Comparison of ENCODE assay signal across 8 cellular contexts in the genomic region with DNA sequence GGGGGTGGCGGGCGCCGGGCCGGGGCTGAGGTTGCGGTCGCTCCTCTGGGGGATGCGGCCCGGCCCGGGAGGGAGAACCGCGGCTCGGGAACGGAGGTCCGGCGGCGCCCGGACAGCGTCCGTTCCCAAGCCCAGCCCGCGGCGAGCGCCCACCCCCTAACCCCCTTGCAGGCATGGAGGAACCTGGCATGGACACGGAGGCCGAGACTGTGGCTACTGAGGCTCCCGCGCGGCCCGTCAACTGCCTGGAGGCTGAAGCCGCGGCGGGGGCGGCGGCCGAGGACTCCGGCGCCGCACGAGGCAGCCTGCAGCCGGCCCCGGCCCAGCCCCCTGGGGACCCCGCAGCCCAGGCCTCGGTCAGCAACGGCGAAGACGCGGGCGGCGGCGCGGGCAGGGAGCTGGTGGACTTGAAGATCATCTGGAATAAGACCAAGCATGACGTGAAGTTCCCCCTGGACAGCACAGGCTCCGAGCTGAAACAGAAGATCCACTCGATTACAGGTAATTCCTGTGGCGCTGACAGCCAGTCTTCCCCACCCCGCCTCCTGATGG. TPM values are rescaled to one million over a fixed set of nuclear protein-coding genes. Genes with fewer than 3 reads are reported as not detected.
A peak's percentile ranks its signal among the peaks of the same experiment; 100 is the strongest.
DNase-seq lines count a peak whose midpoint lies in the region; ATAC-seq and TF ChIP-seq lines count a peak whose summit lies in the region.

No MANE protein-coding gene starts in this region.

- no peaks in the 10 kb centered on the region for H3K27me3 ChIP-seq in CD8-positive, alpha-beta memory T cell (ENCODE audit: insufficient read depth, low read length, poor library complexity, severe bottlenecking)
- H3K27me3 ChIP-seq in HCT116 (ENCODE audit: insufficient read depth, low read length) = no peaks in the 10 kb centered on the region
- no peaks in the 10 kb centered on the region for H3K27me3 ChIP-seq in right lobe of liver

- H3K4me3 Mint-ChIP-seq in CD8-positive, alpha-beta memory T cell = peak overlapping the region; percentile 91 to 99 (median 94)
- peak overlapping the region; percentile 93 to 97 for H3K4me3 Mint-ChIP-seq in stimulated activated naive B cell treated with anti-CD40 and anti-IgM and Interleukin-4, amounts not matched to agents 10 μg/mL and 1 μg/mL and 100 μg/mL, for 72 hours

- TF ChIP-seq RAD21 in HCT116 (IDR thresholded peaks at IDR 0.05; ENCODE audit: low read depth) = no peak

- no peak for TF ChIP-seq POLR2A in HCT116 (IDR thresholded peaks at IDR 0.05; ENCODE audit: borderline replicate concordance, extremely low read depth, insufficient read depth, insufficient read length)
- TF ChIP-seq POLR2A in right lobe of liver (IDR thresholded peaks at IDR 0.05) = no peak

- ATAC-seq in HCT116 (peak; percentile 24), right lobe of liver (peak in 1 of 4 donors; percentile 3), GM21825 (IDR thresholded peaks at IDR 0.05; ENCODE audit: unreplicated experiment) (no peak)
- peak; percentile 16 to 17 for ATAC-seq in stimulated activated naive B cell treated with anti-CD40 and anti-IgM and Interleukin-4, amounts not matched to agents 10 μg/mL and 1 μg/mL and 100 μg/mL, for 72 hours (replicated peaks)

- H3K9ac ChIP-seq in HCT116 (ENCODE audit: low read length) = peak overlapping the region; percentile 95

- peak overlapping the region; percentile 97 for H3K4me3 ChIP-seq in CD8-positive, alpha-beta memory T cell (ENCODE audit: low read length)
- H3K4me3 ChIP-seq in HCT116 (replicated peaks in 1 of 2; ENCODE audit: low read depth in 1 of 2, low read length in 2 of 2) (peak overlapping the region; percentile 69 to 73), right lobe of liver (peak overlapping the region; percentile 53 to 99 (median 66))

- no CpG with 5 or more reads among the region's 56 CpGs for WGBS in right lobe of liver (ENCODE audit: insufficient coverage, low coverage, low lambda C conversion rate, missing lambda C conversion rate)

- BruUV-seq in HCT116 (replicated peaks; lab: Mats Ljungman, UMichigan) = no TSS peak

- H3K27ac Mint-ChIP-seq in CD8-positive, alpha-beta memory T cell = peak overlapping the region; percentile 37 to 99 (median 94)
- peak overlapping the region; percentile 98 for H3K27ac Mint-ChIP-seq in stimulated activated naive B cell treated with anti-CD40 and anti-IgM and Interleukin-4, amounts not matched to agents 10 μg/mL and 1 μg/mL and 100 μg/mL, for 72 hours

- H3K79me2 ChIP-seq in HCT116 (ENCODE audit: insufficient read depth, low read length) = peaks cover 89% of the 10 kb centered on the region

- H3K9me2 ChIP-seq in HCT116 (ENCODE audit: insufficient read depth) = no peaks in the 10 kb centered on the region

- H3K4me2 ChIP-seq in HCT116 (ENCODE audit: low read length) = peak overlapping the region; percentile 81

- H3K36me3 ChIP-seq in CD8-positive, alpha-beta memory T cell (ENCODE audit: insufficient read depth, low read length) = peaks cover 20% of the 10 kb centered on the region
- H3K36me3 ChIP-seq in HCT116 (ENCODE audit: control insufficient read depth in 1 of 2, insufficient read depth in 2 of 2, low read length in 2 of 2) (peaks cover 30 to 36% of the 10 kb centered on the region in 2 experiments), right lobe of liver (peaks cover 1 to 35% (median 8%) of the 10 kb centered on the region in 4 donors)

- no peaks in the 10 kb centered on the region for H4K20me1 ChIP-seq in HCT116 (ENCODE audit: insufficient read depth)

- CTCF ChIA-PET in CD8-positive, alpha-beta memory T cell (lab: Charles Lee) = interaction anchor here (0.9 to 1.5 kb wide), 5 partner anchors 17 to 84 kb away, joined by 3 to 5 read pairs (median 3); a partner anchor contains a TSS
- CTCF ChIA-PET in HCT116 (lab: Charles Lee) = interaction anchor here (0.6 to 2.5 kb wide), 10 partner anchors 12 to 479 kb away, joined by 3 to 30 read pairs (median 4); a partner anchor contains a TSS

- peaks cover 30 to 54% (median 37%) of the 10 kb centered on the region in 3 donors for H3K4me1 Mint-ChIP-seq in CD8-positive, alpha-beta memory T cell
- peaks cover 15 to 26% of the 10 kb centered on the region in 2 donors for H3K4me1 Mint-ChIP-seq in stimulated activated naive B cell treated with anti-CD40 and anti-IgM and Interleukin-4, amounts not matched to agents 10 μg/mL and 1 μg/mL and 100 μg/mL, for 72 hours

- peaks cover 26% of the 10 kb centered on the region for H3K4me1 ChIP-seq in CD8-positive, alpha-beta memory T cell (ENCODE audit: insufficient read depth, low read length)
- H3K4me1 ChIP-seq in HCT116 (ENCODE audit: control insufficient read depth in 1 of 2, insufficient read depth in 2 of 2, low read length in 2 of 2) (peaks cover 9 to 20% of the 10 kb centered on the region in 2 experiments), right lobe of liver (peaks cover 0 to 15% (median 7%) of the 10 kb centered on the region in 4 donors)

- POLR2A ChIA-PET in CD8-positive, alpha-beta memory T cell (lab: Charles Lee) = interaction anchor here (0.6 to 1.4 kb wide), 3 partner anchors 39 to 53 kb away, joined by 3 to 4 read pairs (median 4); no protein-coding TSS in a partner anchor
- POLR2A ChIA-PET in HCT116 (lab: Charles Lee) = interaction anchor here (0.7 to 2.2 kb wide), 4 partner anchors 19 to 44 kb away, joined by 3 to 8 read pairs (median 6); a partner anchor contains a TSS

- H2AFZ ChIP-seq in HCT116 (ENCODE audit: low read depth, low read length, poor library complexity, severe bottlenecking) = no peak overlapping the region

- peak in 2 of 5 donors; percentile 2 to 12 for DNase-seq in CD8-positive, alpha-beta memory T cell
- no peak for DNase-seq in HCT116 (ENCODE audit: low read depth, low spot score)
- peak; percentile 19 for DNase-seq in RPMI8226
- peak; percentile 34 for DNase-seq in cerebellum (ENCODE audit: low spot score)
- peak in 1 of 3 donors; percentile 55 for DNase-seq in right lobe of liver
- no peak for DNase-seq in stimulated activated naive B cell treated with anti-CD40 and anti-IgM and Interleukin-4, amounts not matched to agents 10 μg/mL and 1 μg/mL and 100 μg/mL, for 72 hours
- no peak for DNase-seq in DMS 273 treated with DMSO at 0.1 percent for 48 hours (lab: John Stamatoyannopoulos, UW)

- TF ChIP-seq CTCF in HCT116 (IDR thresholded peaks at IDR 0.05 in 2 of 3, conservative IDR thresholded peaks at IDR 0.05 in 1 of 3; ENCODE audit: borderline replicate concordance in 1 of 3, insufficient read depth in 1 of 3, low read depth in 2 of 3, low read length in 2 of 3) (no peak), right lobe of liver (IDR thresholded peaks at IDR 0.05) (no peak)

- peaks cover 0 to 55% (median 4%) of the 10 kb centered on the region in 3 donors for H3K36me3 Mint-ChIP-seq in CD8-positive, alpha-beta memory T cell
- peaks cover 15 to 23% of the 10 kb centered on the region in 2 donors for H3K36me3 Mint-ChIP-seq in stimulated activated naive B cell treated with anti-CD40 and anti-IgM and Interleukin-4, amounts not matched to agents 10 μg/mL and 1 μg/mL and 100 μg/mL, for 72 hours

- intact Hi-C loops in HCT116 (cut with micrococcal nuclease) (loop anchor here (1.0 to 10.0 kb wide), 5 partner anchors 38 to 977 kb away; a partner anchor contains a TSS), right lobe of liver (cut with DNase I) (no loop called here)

- H3K27ac ChIP-seq in CD8-positive, alpha-beta memory T cell (ENCODE audit: low read depth, low read length) = peak overlapping the region; percentile 92
- peak overlapping the region; percentile 81 for H3K27ac ChIP-seq in HCT116 (ENCODE audit: low read depth, low read length)
- H3K27ac ChIP-seq in right lobe of liver = peak overlapping the region; percentile 51 to 86 (median 55)

- RAD21 ChIA-PET in HCT116 (lab: Charles Lee; ENCODE audit: low non-redundant PET in 1 of 2, low total read pairs in 2 of 2, uncharacterized antibody in 2 of 2, unreplicated experiment in 2 of 2) = no interaction called here

- no peaks in the 10 kb centered on the region for H3K27me3 Mint-ChIP-seq in CD8-positive, alpha-beta memory T cell
- H3K27me3 Mint-ChIP-seq in stimulated activated naive B cell treated with anti-CD40 and anti-IgM and Interleukin-4, amounts not matched to agents 10 μg/mL and 1 μg/mL and 100 μg/mL, for 72 hours = no peaks in the 10 kb centered on the region

- H3K9me3 ChIP-seq in CD8-positive, alpha-beta memory T cell (ENCODE audit: low read length) = no peaks in the 10 kb centered on the region
- H3K9me3 ChIP-seq in HCT116 (ENCODE audit: control insufficient read depth in 1 of 2, insufficient read depth in 1 of 2, low read depth in 1 of 2, low read length in 2 of 2) = no peaks in the 10 kb centered on the region
- no peaks in the 10 kb centered on the region for H3K9me3 ChIP-seq in right lobe of liver

- H3K9me3 Mint-ChIP-seq in CD8-positive, alpha-beta memory T cell = no peaks in the 10 kb centered on the region
- H3K9me3 Mint-ChIP-seq in stimulated activated naive B cell treated with anti-CD40 and anti-IgM and Interleukin-4, amounts not matched to agents 10 μg/mL and 1 μg/mL and 100 μg/mL, for 72 hours = no peaks in the 10 kb centered on the region

TF ChIP-seq in HCT116, 20 proteins besides CTCF, POLR2A, EP300 and RAD21:
- TF ChIP-seq ZFX (IDR thresholded peaks at IDR 0.05) = peak; percentile 80
- TF ChIP-seq, protein P1, sequence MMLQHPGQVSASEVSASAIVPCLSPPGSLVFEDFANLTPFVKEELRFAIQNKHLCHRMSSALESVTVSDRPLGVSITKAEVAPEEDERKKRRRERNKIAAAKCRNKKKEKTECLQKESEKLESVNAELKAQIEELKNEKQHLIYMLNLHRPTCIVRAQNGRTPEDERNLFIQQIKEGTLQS (IDR thresholded peaks at IDR 0.05) = no peak

RNA-seq across cellular contexts. Expression of a gene that starts 0.3 kb away (rescaled TPM):
- total RNA-seq in CD8-positive, alpha-beta memory T cell = 10 to 100 TPM; 58.5 to 60.1 TPM
- 12.8 TPM for polyA plus RNA-seq in CD8-positive, alpha-beta memory T cell
- total RNA-seq in HCT116 (2021; ENCODE audit: unreplicated experiment) (89.6 TPM), cerebellum (73.4 TPM), right lobe of liver (10 to 100 TPM; 27.6 to 50.5 (median 37.4) TPM)
- 25.8 and 33.7 TPM in 2 replicates for polyA plus RNA-seq in HCT116 (2012)

RNA-seq across cellular contexts. Expression of a gene that starts 0.7 kb away (rescaled TPM):
- 10 to 100 TPM; 26.9 to 28.5 TPM for total RNA-seq in CD8-positive, alpha-beta memory T cell
- 14.1 TPM for polyA plus RNA-seq in CD8-positive, alpha-beta memory T cell
- total RNA-seq in HCT116 (2021; ENCODE audit: unreplicated experiment) (35.6 TPM), cerebellum (38.9 TPM), right lobe of liver (10 to 100 TPM; 14.9 to 47.7 (median 15.9) TPM)
- polyA plus RNA-seq in HCT116 (2012) = 28.7 and 29.2 TPM in 2 replicates

RNA-seq across cellular contexts. Expression of a gene that starts 38.3 kb away (rescaled TPM):
- 100 to 1,000 TPM; 163 to 167 TPM for total RNA-seq in CD8-positive, alpha-beta memory T cell
- 217 TPM for polyA plus RNA-seq in CD8-positive, alpha-beta memory T cell
- total RNA-seq in HCT116 (2021; ENCODE audit: unreplicated experiment) (169 TPM), cerebellum (58.5 TPM), right lobe of liver (10 to 100 TPM; 53.9 to 87.3 (median 63.9) TPM)
- 87.5 and 158 TPM in 2 replicates for polyA plus RNA-seq in HCT116 (2012)

RNA-seq across cellular contexts. Expression of a gene that starts 47.6 kb away (rescaled TPM):
- 10 to 100 TPM; 63.5 to 70.1 TPM for total RNA-seq in CD8-positive, alpha-beta memory T cell
- 52.3 TPM for polyA plus RNA-seq in CD8-positive, alpha-beta memory T cell
- total RNA-seq in HCT116 (2021; ENCODE audit: unreplicated experiment) (68.3 TPM), cerebellum (37.0 TPM), right lobe of liver (10 to 100 TPM; 19.2 to 31.7 (median 27.8) TPM)
- polyA plus RNA-seq in HCT116 (2012) = 25.3 and 32.9 TPM in 2 replicates

Comparison
In these comparisons a context has a peak if more than half of its experiments do, and no peak if none do; other contexts are left out.
1. DNase-seq: peak in RPMI8226 (single experiment) and cerebellum (single experiment); none in HCT116 (single experiment), stimulated activated naive B cell treated with anti-CD40 and anti-IgM and Interleukin-4, amounts not matched to agents 10 μg/mL and 1 μg/mL and 100 μg/mL, for 72 hours (single experiment) and DMS 273 treated with DMSO at 0.1 percent for 48 hours (single experiment).
2. Peak in every context shown above with its lines, with median percentiles within 50 percentile points of each other: H3K27ac ChIP-seq and H3K4me3 ChIP-seq.